8 cellular contexts compared by ENCODE assay signal in the genomic region with DNA sequence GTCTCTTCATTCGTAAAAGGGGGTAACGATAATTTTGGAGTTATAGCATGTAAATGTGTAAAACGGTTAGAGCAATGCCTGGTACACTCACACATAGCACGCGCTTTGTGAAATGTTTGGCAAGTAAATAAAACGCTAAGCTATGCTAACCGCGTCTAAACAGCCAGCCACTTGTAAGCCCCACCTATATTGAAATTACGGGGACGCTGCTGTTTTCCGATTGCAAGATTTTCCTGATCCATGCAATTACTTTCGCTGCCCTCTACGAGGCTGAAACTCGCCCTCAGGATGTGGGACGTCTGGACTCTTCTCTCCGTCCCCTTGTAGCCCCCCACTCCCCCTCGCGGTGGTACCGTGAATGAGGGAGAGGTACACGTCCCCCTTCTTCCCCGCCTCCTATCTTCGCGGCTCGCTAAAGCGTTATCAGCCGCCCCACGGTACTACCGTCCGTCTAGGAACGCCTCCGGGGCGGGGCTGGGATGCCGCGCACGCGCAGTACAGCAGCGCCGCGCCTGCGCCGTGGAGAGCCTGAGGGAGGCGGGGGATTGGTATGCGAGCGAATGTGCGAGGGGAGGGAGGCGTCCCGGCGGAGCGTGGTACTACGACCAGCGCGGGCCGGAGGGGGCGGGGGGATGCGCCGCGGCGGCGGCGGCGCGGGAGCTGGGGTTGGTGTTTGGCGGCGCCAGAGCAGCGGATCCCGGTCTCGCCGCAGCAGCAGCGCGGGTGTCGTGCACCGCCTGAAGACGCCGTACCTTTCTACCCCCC. TPM values are rescaled to one million over a fixed set of nuclear protein-coding genes. Genes with fewer than 3 reads are reported as not detected.
A peak's percentile ranks its signal among the peaks of the same experiment; 100 is the strongest.
DNase-seq lines count a peak whose midpoint lies in the region; ATAC-seq and TF ChIP-seq lines count a peak whose summit lies in the region.

A gene (plus strand): TSS at position 685 of the 765 bp plus-strand sequence.

- no peaks in the 10 kb centered on the region for H3K36me3 ChIP-seq in left lung

- peak within 1 kb of the TSS; percentile 86 for H3K4me3 Mint-ChIP-seq in dendritic cell treated with granulocyte-macrophage colony-stimulating factor and Interleukin-4, amounts not matched to agents 40 ng/mL and 50 ng/mL, for 4 days

- ATAC-seq in GM19372 (IDR thresholded peaks at IDR 0.05; ENCODE audit: low read depth, unreplicated experiment) = peak; percentile 57
- ATAC-seq in HG03558 (IDR thresholded peaks at IDR 0.05; ENCODE audit: extremely low read depth, unreplicated experiment) = peak; percentile 46
- peak; percentile 82 for ATAC-seq in left lung

- no peaks in the 10 kb centered on the region for H3K9me3 ChIP-seq in left lung

- no peaks in the 10 kb centered on the region for H3K27me3 ChIP-seq in left lung

- intact Hi-C loops in dendritic cell treated with granulocyte-macrophage colony-stimulating factor and Interleukin-4, amounts not matched to agents 40 ng/mL and 50 ng/mL, for 4 days (cut with micrococcal nuclease) = loop anchor here (5.0 kb wide), 3 partner anchors 42 to 147 kb away; no protein-coding TSS in a partner anchor
- intact Hi-C loops in left lung (cut with DNase I) = loop anchor here in 1 of 2 donors (10.0 kb wide), 1 partner anchor 144 kb away; no protein-coding TSS in a partner anchor

- peaks cover 29% of the 10 kb centered on the region for H3K36me3 Mint-ChIP-seq in dendritic cell treated with granulocyte-macrophage colony-stimulating factor and Interleukin-4, amounts not matched to agents 40 ng/mL and 50 ng/mL, for 4 days (ENCODE audit: low read depth)

- peak; percentile 11 to 62 for TF ChIP-seq CTCF in left lung (IDR thresholded peaks at IDR 0.05)

- no peaks in the 10 kb centered on the region for H3K9me3 Mint-ChIP-seq in dendritic cell treated with granulocyte-macrophage colony-stimulating factor and Interleukin-4, amounts not matched to agents 40 ng/mL and 50 ng/mL, for 4 days

- no peaks in the 10 kb centered on the region for H3K27me3 Mint-ChIP-seq in dendritic cell treated with granulocyte-macrophage colony-stimulating factor and Interleukin-4, amounts not matched to agents 40 ng/mL and 50 ng/mL, for 4 days

- H3K4me3 ChIP-seq in left lung = peak within 1 kb of the TSS; percentile 73 to 81

- H3K4me1 ChIP-seq in left lung = peaks cover 21 to 63% of the 10 kb centered on the region in 2 donors

- peak within 1 kb of the TSS; percentile 94 for H3K27ac Mint-ChIP-seq in dendritic cell treated with granulocyte-macrophage colony-stimulating factor and Interleukin-4, amounts not matched to agents 40 ng/mL and 50 ng/mL, for 4 days

- DNase-seq in CD1c-positive myeloid dendritic cell (ENCODE audit: extremely low spot score) = peak; percentile 99
- peak; percentile 89 for DNase-seq in NCI-H748 treated with DMSO at 0.1 percent for 48 hours (lab: John Stamatoyannopoulos, UW)
- DNase-seq in activated CD4-positive, alpha-beta T cell treated with anti-CD3 and anti-CD28 coated beads, Interleukin-2, amount 50 U/mL, for 24 hours (ENCODE audit: low read depth in 1 of 2, low spot score in 1 of 2) = peak; percentile 96 to 98
- DNase-seq in left lung = peak; percentile 97 to 99
- peak; percentile 98 to 99 for DNase-seq in stimulated activated CD4-positive, alpha-beta T cell treated with anti-CD3 and anti-CD28 coated beads, Interleukin-2, amount 100 ng/mL, for 48 hours

- H3K27ac ChIP-seq in left lung = peak within 1 kb of the TSS; percentile 96 to 97

- peaks cover 55% of the 10 kb centered on the region for H3K4me1 Mint-ChIP-seq in dendritic cell treated with granulocyte-macrophage colony-stimulating factor and Interleukin-4, amounts not matched to agents 40 ng/mL and 50 ng/mL, for 4 days (ENCODE audit: low read depth)

RNA-seq across cellular contexts. Expression of the gene that starts here (rescaled TPM):
- total RNA-seq in left lung = 10 to 100 TPM; 29.1 to 37.6 TPM

Comparison
In these comparisons a context has a peak if more than half of its experiments do, and no peak if none do; other contexts are left out.
1. Peak in every context shown above with its lines: DNase-seq, ATAC-seq, H3K4me3 ChIP-seq and H3K27ac ChIP-seq.